ENCODE assay signal across 1 cellular context in the genomic region with DNA sequence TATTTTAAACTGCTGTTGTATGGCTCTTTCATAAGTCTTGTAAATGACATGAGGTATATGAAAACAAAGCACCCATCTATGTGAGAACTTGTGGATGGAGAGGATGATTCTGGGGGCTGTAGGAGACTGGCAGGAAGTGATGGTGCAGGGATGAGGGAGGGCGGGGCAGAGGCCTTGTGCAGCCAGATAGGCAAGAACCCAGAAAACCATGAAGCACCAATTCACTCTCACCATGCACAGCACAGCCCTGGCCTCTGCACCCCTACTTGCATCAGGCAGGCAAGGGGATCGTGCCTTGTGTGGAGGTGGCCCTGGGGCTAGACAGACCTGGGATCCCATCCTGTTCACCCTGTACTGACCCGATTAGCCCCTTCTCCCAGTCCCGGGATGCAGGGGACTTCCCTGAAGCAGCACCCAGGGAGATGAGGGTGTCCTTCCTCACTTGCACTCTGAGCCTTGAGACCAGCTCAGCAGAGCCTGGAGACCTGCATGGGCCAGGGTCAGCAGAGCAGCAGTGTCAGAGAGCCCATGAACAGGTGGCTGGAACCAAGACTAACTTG.
TF ChIP-seq lines count a peak whose summit lies in the region.

No MANE protein-coding gene starts in this region.

TF ChIP-seq in K562, 482 proteins besides CTCF, POLR2A, EP300 and RAD21 (continued from another document):
- TF ChIP-seq, protein P1, sequence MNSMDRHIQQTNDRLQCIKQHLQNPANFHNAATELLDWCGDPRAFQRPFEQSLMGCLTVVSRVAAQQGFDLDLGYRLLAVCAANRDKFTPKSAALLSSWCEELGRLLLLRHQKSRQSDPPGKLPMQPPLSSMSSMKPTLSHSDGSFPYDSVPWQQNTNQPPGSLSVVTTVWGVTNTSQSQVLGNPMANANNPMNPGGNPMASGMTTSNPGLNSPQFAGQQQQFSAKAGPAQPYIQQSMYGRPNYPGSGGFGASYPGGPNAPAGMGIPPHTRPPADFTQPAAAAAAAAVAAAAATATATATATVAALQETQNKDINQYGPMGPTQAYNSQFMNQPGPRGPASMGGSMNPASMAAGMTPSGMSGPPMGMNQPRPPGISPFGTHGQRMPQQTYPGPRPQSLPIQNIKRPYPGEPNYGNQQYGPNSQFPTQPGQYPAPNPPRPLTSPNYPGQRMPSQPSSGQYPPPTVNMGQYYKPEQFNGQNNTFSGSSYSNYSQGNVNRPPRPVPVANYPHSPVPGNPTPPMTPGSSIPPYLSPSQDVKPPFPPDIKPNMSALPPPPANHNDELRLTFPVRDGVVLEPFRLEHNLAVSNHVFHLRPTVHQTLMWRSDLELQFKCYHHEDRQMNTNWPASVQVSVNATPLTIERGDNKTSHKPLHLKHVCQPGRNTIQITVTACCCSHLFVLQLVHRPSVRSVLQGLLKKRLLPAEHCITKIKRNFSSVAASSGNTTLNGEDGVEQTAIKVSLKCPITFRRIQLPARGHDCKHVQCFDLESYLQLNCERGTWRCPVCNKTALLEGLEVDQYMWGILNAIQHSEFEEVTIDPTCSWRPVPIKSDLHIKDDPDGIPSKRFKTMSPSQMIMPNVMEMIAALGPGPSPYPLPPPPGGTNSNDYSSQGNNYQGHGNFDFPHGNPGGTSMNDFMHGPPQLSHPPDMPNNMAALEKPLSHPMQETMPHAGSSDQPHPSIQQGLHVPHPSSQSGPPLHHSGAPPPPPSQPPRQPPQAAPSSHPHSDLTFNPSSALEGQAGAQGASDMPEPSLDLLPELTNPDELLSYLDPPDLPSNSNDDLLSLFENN (IDR thresholded peaks at IDR 0.05; ENCODE audit: low read depth in 2 of 2, low read length in 2 of 2): no peak
- TF ChIP-seq MXI1 (IDR thresholded peaks at IDR 0.05; ENCODE audit: low read depth, low read length) (no peak), ZBTB7A (IDR thresholded peaks at IDR 0.05; ENCODE audit: borderline replicate concordance, control insufficient read depth, low read depth, low read length) (no peak), KAT7 (CRISPR knock-in tag; IDR thresholded peaks at IDR 0.05; ENCODE audit: borderline replicate concordance) (no peak), SMARCC2 (IDR thresholded peaks at IDR 0.05; ENCODE audit: low read depth) (no peak), HDAC8 (tag; IDR thresholded peaks at IDR 0.05) (no peak), MCM5 (IDR thresholded peaks at IDR 0.05; ENCODE audit: low read depth) (no peak), TRIM28 (IDR thresholded peaks at IDR 0.05) (no peak), KLF1 (tag; IDR thresholded peaks at IDR 0.05) (no peak)
- TF ChIP-seq, protein P2, sequence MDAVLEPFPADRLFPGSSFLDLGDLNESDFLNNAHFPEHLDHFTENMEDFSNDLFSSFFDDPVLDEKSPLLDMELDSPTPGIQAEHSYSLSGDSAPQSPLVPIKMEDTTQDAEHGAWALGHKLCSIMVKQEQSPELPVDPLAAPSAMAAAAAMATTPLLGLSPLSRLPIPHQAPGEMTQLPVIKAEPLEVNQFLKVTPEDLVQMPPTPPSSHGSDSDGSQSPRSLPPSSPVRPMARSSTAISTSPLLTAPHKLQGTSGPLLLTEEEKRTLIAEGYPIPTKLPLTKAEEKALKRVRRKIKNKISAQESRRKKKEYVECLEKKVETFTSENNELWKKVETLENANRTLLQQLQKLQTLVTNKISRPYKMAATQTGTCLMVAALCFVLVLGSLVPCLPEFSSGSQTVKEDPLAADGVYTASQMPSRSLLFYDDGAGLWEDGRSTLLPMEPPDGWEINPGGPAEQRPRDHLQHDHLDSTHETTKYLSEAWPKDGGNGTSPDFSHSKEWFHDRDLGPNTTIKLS (IDR thresholded peaks at IDR 0.05; ENCODE audit: borderline replicate concordance, low read depth): no peak
